Comparison of ENCODE assay signal across 8 cellular contexts in the genomic region with DNA sequence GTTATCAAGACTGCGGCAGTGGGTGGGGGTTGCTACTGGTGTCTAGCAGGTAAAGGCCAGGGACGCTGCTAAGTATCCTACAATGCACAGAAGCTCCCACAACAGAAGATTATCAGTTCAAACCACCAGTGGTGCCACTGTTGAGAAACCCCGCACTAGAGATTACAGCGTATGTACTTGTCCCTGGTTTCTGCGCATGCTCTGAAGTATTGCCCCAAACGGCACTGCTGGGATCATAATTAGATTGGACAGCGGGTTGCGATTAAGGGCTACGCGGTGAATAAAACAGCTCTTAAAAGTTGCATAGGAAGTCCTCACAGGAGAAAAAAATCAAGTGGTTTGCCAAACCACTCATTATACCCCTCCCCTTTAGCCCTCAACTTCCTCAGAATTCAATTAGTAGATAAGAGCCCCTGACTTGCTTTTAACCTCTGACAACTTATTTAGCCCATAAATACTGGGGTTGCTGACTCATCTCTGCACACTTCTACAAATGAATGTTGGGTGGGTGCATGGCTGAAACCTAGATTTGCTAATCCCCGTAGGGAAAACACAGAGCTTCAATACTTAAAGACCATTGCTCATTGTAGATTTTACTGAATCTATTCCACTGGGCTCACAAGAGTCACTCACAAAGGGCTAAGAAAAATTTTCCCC.
DNase-seq lines count a peak whose midpoint lies in the region; ATAC-seq, FAIRE-seq and TF ChIP-seq lines count a peak whose summit lies in the region.

No MANE protein-coding gene starts in this region.

- no peak for TF ChIP-seq CTCF in GM13976 (IDR thresholded peaks at IDR 0.05; ENCODE audit: borderline replicate concordance, control extremely low read depth, extremely low read depth, insufficient read depth, missing control alignments)

- peak; percentile 86 for ATAC-seq in HG02610 (IDR thresholded peaks at IDR 0.05; ENCODE audit: unreplicated experiment)
- peak; percentile 90 for ATAC-seq in activated T-cell treated with anti-CD3 and anti-CD28 coated beads, Interleukin-2, amount 50 U/mL, for 72 hours (replicated peaks in 1 of 2)
- ATAC-seq in naive thymus-derived CD8-positive, alpha-beta T cell, result peak; percentile 54 to 67

- peaks cover 0 to 3% of the 10 kb centered on the region in 2 donors for H3K9me3 Mint-ChIP-seq in activated T-cell treated with anti-CD3 and anti-CD28 coated beads, Interleukin-2, amount 50 U/mL, for 72 hours
- no peaks in the 10 kb centered on the region for H3K9me3 Mint-ChIP-seq in naive thymus-derived CD8-positive, alpha-beta T cell

- POLR2A ChIA-PET in naive thymus-derived CD8-positive, alpha-beta T cell (lab: Charles Lee), result no interaction called here

- in situ Hi-C loops in GM13976 (cut with MboI; ENCODE audit: low sequenced_read_pairs, unreplicated experiment), result no loop called here

- peak; percentile 73 for DNase-seq in GM13976 (ENCODE audit: low spot score)
- DNase-seq in NCI-H510A (lab: John Stamatoyannopoulos, UW), result peak; percentile 45
- DNase-seq in activated T-cell treated with anti-CD3 and anti-CD28 coated beads, Interleukin-2, amount 50 U/mL, for 72 hours, result peak; percentile 71 to 77
- peak in 6 of 10 donors; percentile 1 to 38 (median 21) for DNase-seq in naive thymus-derived CD8-positive, alpha-beta T cell
- DNase-seq in NCI-H1694 (lab: John Stamatoyannopoulos, UW), result no peak
- DNase-seq in NCI-H2196 (lab: John Stamatoyannopoulos, UW; ENCODE audit: unreplicated experiment), result no peak
- DNase-seq in H54 (ENCODE audit: insufficient read length, low spot score), result no peak

- H3K4me1 Mint-ChIP-seq in activated T-cell treated with anti-CD3 and anti-CD28 coated beads, Interleukin-2, amount 50 U/mL, for 72 hours (ENCODE audit: low read depth), result peaks cover 51% of the 10 kb centered on the region
- H3K4me1 Mint-ChIP-seq in naive thymus-derived CD8-positive, alpha-beta T cell, result peaks cover 11 to 25% (median 22%) of the 10 kb centered on the region in 4 donors

- FAIRE-seq in H54 (lab: Jason Lieb, UNC), result no peak

- H3K27ac Mint-ChIP-seq in activated T-cell treated with anti-CD3 and anti-CD28 coated beads, Interleukin-2, amount 50 U/mL, for 72 hours, result peak overlapping the region; percentile 90
- peak overlapping the region in 3 of 10 donors; percentile 3 to 50 (median 38) for H3K27ac Mint-ChIP-seq in naive thymus-derived CD8-positive, alpha-beta T cell

- H3K4me3 Mint-ChIP-seq in activated T-cell treated with anti-CD3 and anti-CD28 coated beads, Interleukin-2, amount 50 U/mL, for 72 hours, result peak overlapping the region; percentile 50 to 77
- peak overlapping the region; percentile 20 to 75 (median 66) for H3K4me3 Mint-ChIP-seq in naive thymus-derived CD8-positive, alpha-beta T cell

- H3K36me3 Mint-ChIP-seq in activated T-cell treated with anti-CD3 and anti-CD28 coated beads, Interleukin-2, amount 50 U/mL, for 72 hours (ENCODE audit: insufficient read depth in 2 of 2), result no peaks in the 10 kb centered on the region
- H3K36me3 Mint-ChIP-seq in naive thymus-derived CD8-positive, alpha-beta T cell, result no peaks in the 10 kb centered on the region

- TF ChIP-seq POLR2A in H54 (IDR thresholded peaks at IDR 0.05; ENCODE audit: low read depth, low read length), result no peak

- peaks cover 24% of the 10 kb centered on the region for H3K27me3 Mint-ChIP-seq in activated T-cell treated with anti-CD3 and anti-CD28 coated beads, Interleukin-2, amount 50 U/mL, for 72 hours (ENCODE audit: low read depth)
- H3K27me3 Mint-ChIP-seq in naive thymus-derived CD8-positive, alpha-beta T cell, result peaks cover 6 to 40% (median 15%) of the 10 kb centered on the region in 5 donors

Comparison
In these comparisons a context has a peak if more than half of its experiments do, and no peak if none do; other contexts are left out.
1. DNase-seq: peak in GM13976 (single experiment), NCI-H510A (single experiment), activated T-cell treated with anti-CD3 and anti-CD28 coated beads, Interleukin-2, amount 50 U/mL, for 72 hours (2 of 2) and naive thymus-derived CD8-positive, alpha-beta T cell (6 of 10); none in NCI-H1694 (single experiment), NCI-H2196 (single experiment) and H54 (single experiment).
2. Peak in every context shown above with its lines, with median percentiles within 50 percentile points of each other: ATAC-seq.